ENCODE assay signal across 8 cellular contexts in genomic region chr9:36165766-36166149, GRCh38. TPM values are rescaled to one million over a fixed set of nuclear protein-coding genes. Genes with fewer than 3 reads are reported as not detected.
DNase-seq lines count a peak whose midpoint lies in the region; ATAC-seq lines count a peak whose summit lies in the region.

No MANE protein-coding gene starts in this region.

- peaks cover 7% of the 10 kb centered on the region for H3K36me3 ChIP-seq in effector memory CD4-positive, alpha-beta T cell (ENCODE audit: control insufficient read depth, insufficient read depth, low read length)

- peak overlapping the region; percentile 52 for H3K4me3 ChIP-seq in effector memory CD4-positive, alpha-beta T cell (ENCODE audit: insufficient read depth, low read depth, low read length, poor library complexity, severe bottlenecking)

- no peaks in the 10 kb centered on the region for H3K9me3 ChIP-seq in effector memory CD4-positive, alpha-beta T cell (ENCODE audit: control insufficient read depth, low read length)

- no peak overlapping the region for H3K27ac Mint-ChIP-seq in naive B cell

- H3K27me3 Mint-ChIP-seq in naive B cell = peaks cover 4 to 11% (median 10%) of the 10 kb centered on the region in 3 donors

- H3K27ac ChIP-seq in effector memory CD4-positive, alpha-beta T cell (ENCODE audit: insufficient read depth, low read length, poor library complexity, severe bottlenecking) = no peak overlapping the region

- H3K4me1 Mint-ChIP-seq in naive B cell = peaks cover 0 to 9% (median 7%) of the 10 kb centered on the region in 3 donors

- H3K36me3 Mint-ChIP-seq in naive B cell = no peaks in the 10 kb centered on the region

- DNase-seq in A172 (ENCODE audit: low spot score) = peak; percentile 32
- peak; percentile 49 for DNase-seq in LHCN-M2 (ENCODE audit: low read depth)
- no peak for DNase-seq in effector memory CD4-positive, alpha-beta T cell
- DNase-seq in naive B cell = no peak
- DNase-seq in mucosa of gallbladder (ENCODE audit: low spot score) = no peak
- DNase-seq in NCI-H2171 (lab: John Stamatoyannopoulos, UW) = no peak
- no peak for DNase-seq in activated CD4-positive, alpha-beta T cell treated with anti-CD3 and anti-CD28 coated beads, Interleukin-2, amount 50 U/mL, for 1 hour
- no peak for DNase-seq in NCI-H1092 (lab: John Stamatoyannopoulos, UW)

- no peaks in the 10 kb centered on the region for H3K9me3 Mint-ChIP-seq in naive B cell

- no peaks in the 10 kb centered on the region for H3K27me3 ChIP-seq in effector memory CD4-positive, alpha-beta T cell (replicated peaks; ENCODE audit: control insufficient read depth, insufficient read depth, low read length, poor library complexity, severe bottlenecking)

- no peak for ATAC-seq in naive B cell (ENCODE audit: low read depth in 2 of 2)

- peaks cover 5% of the 10 kb centered on the region for H3K4me1 ChIP-seq in effector memory CD4-positive, alpha-beta T cell (ENCODE audit: control insufficient read depth, insufficient read depth, low read length, poor library complexity, severe bottlenecking)

- H3K4me3 Mint-ChIP-seq in naive B cell = peak overlapping the region in 7 of 8 donors; percentile 24 to 70 (median 69)

RNA-seq across cellular contexts. Expression of gene CCIN, which starts 3.4 kb away (rescaled TPM):
- total RNA-seq in A172 (2014; rRNA removed; shearing (Covaris generic)) = 0.34 and 0.36 TPM in 2 replicates
- 1.2 and 1.8 TPM in 2 replicates for total RNA-seq in LHCN-M2 (2014; rRNA removed)
- polyA plus RNA-seq in LHCN-M2 (2012) = 2.2 TPM
- polyA plus RNA-seq in naive B cell (ENCODE audit: low read depth in 6 of 6) = under 1 TPM in 1 of 6 donors, not detected in 5; 0.17 TPM
- total RNA-seq in mucosa of gallbladder = 0.12 TPM

RNA-seq across cellular contexts. Expression of gene CLTA, which starts 25.0 kb away (rescaled TPM):
- 499 and 646 TPM in 2 replicates for total RNA-seq in A172 (2014; rRNA removed; shearing (Covaris generic))
- 418 and 464 TPM in 2 replicates for total RNA-seq in LHCN-M2 (2014; rRNA removed)
- polyA plus RNA-seq in LHCN-M2 (2012) = 483 TPM
- 10 to 100 TPM; 55.3 to 98.1 (median 86.9) TPM for polyA plus RNA-seq in naive B cell (ENCODE audit: low read depth in 6 of 6)
- 185 TPM for total RNA-seq in mucosa of gallbladder

RNA-seq across cellular contexts. Expression of gene GLIPR2, which starts 29.2 kb away (rescaled TPM):
- 17.6 and 24.3 TPM in 2 replicates for total RNA-seq in A172 (2014; rRNA removed; shearing (Covaris generic))
- total RNA-seq in LHCN-M2 (2014; rRNA removed) (29.6 and 38.3 TPM in 2 replicates), mucosa of gallbladder (17.0 TPM)
- 44.3 TPM for polyA plus RNA-seq in LHCN-M2 (2012)
- 10 to 100 TPM; 32.7 to 49.7 (median 48.2) TPM for polyA plus RNA-seq in naive B cell (ENCODE audit: low read depth in 6 of 6)

Comparison
In these comparisons a context has a peak if more than half of its experiments do, and no peak if none do; other contexts are left out.
1. DNase-seq: peak in A172 (single experiment) and LHCN-M2 (single experiment); none in effector memory CD4-positive, alpha-beta T cell (0 of 3), naive B cell (single experiment), mucosa of gallbladder (single experiment), NCI-H2171 (single experiment), activated CD4-positive, alpha-beta T cell treated with anti-CD3 and anti-CD28 coated beads, Interleukin-2, amount 50 U/mL, for 1 hour (single experiment) and NCI-H1092 (single experiment).